ENCODE assay signal across 8 cellular contexts in genomic region chr14:89493877-89494634, GRCh38.
A peak's percentile ranks its signal among the peaks of the same experiment; 100 is the strongest.
DNase-seq lines count a peak whose midpoint lies in the region; ATAC-seq and TF ChIP-seq lines count a peak whose summit lies in the region.

No MANE protein-coding gene starts in this region.

- no peaks in the 10 kb centered on the region for H3K36me3 ChIP-seq in mucosa of descending colon (ENCODE audit: low read depth)

- no peak for TF ChIP-seq CTCF in mucosa of descending colon (IDR thresholded peaks at IDR 0.05)

- H3K4me1 ChIP-seq in mucosa of descending colon (ENCODE audit: low read depth) = no peaks in the 10 kb centered on the region

- ATAC-seq in GM18517 (IDR thresholded peaks at IDR 0.05; ENCODE audit: unreplicated experiment) = peak; percentile 86
- ATAC-seq in GM21786 (IDR thresholded peaks at IDR 0.05; ENCODE audit: unreplicated experiment) = peak; percentile 98
- peak; percentile 38 for ATAC-seq in mucosa of descending colon

- no peaks in the 10 kb centered on the region for H3K9me3 ChIP-seq in mucosa of descending colon

- DNase-seq in NCI-H146 (lab: John Stamatoyannopoulos, UW) (peak; percentile 50), mucosa of descending colon (no peak), ecto neural progenitor cell (ENCODE audit: low spot score) (no peak), medulla oblongata (ENCODE audit: extremely low spot score) (no peak), LoVo (ENCODE audit: low spot score) (no peak), NCI-H2081 (lab: John Stamatoyannopoulos, UW) (no peak)

- intact Hi-C loops in mucosa of descending colon (cut with DNase I, micrococcal nuclease) = no loop called here

- H3K4me3 ChIP-seq in mucosa of descending colon = no peak overlapping the region

Comparison
In these comparisons a context has a peak if more than half of its experiments do, and no peak if none do; other contexts are left out.
1. ATAC-seq: peak in every context shown above with its lines; median percentile 98 in GM21786; 86 in GM18517; 38 in mucosa of descending colon.